Comparison of ENCODE assay signal across 17 cellular contexts in genomic region chr2:32453242-32454062, GRCh38.
A peak's percentile ranks its signal among the peaks of the same experiment; 100 is the strongest.
DNase-seq lines count a peak whose midpoint lies in the region; ATAC-seq and TF ChIP-seq lines count a peak whose summit lies in the region.
"Had no signal": no experiment of that assay in that cellular context is flagged by ENCODE, and none has a peak within 500 bp of the region (broad histone marks: within the 10 kb centered on the region; RNA-seq: fewer than 3 reads in every experiment).

No MANE protein-coding gene starts in this region.

- DNase-seq in A673 (ENCODE audit: low spot score) = peak; percentile 80
- DNase-seq in central memory CD8-positive, alpha-beta T cell (ENCODE audit: low spot score in 2 of 2) = no peak
- DNase-seq in right lobe of liver = no peak
- DNase-seq in testis = no peak
- DNase-seq in suprapubic skin (ENCODE audit: low spot score in 2 of 2) = no peak
- no peak for DNase-seq in endodermal cell
- DNase-seq in endothelial cell (ENCODE audit: low spot score) = no peak
- DNase-seq: activated naive CD4-positive, alpha-beta T cell treated with anti-CD3 and anti-CD28 coated beads, Interleukin-2, amount 10 ng/mL, durations not matched to agents 7 days and 5 days; CD4-positive, alpha-beta T cell; gastrocnemius medialis; KG1; NCI-H1092; NCI-H2081 treated with DMSO at 0.1 percent for 48 hours; NCI-H526; Right ventricle myocardium superior; T-helper 1 cell had no signal

- H3K27ac ChIP-seq in A673 (ENCODE audit: low read depth, low read length, poor library complexity, severe bottlenecking) = no peak overlapping the region
- H3K27ac ChIP-seq in KMS-11 = peak overlapping the region; percentile 36; the same call in 1 of the 2 replicates
- H3K27ac ChIP-seq in right lobe of liver = peak overlapping the region in 2 of 3 donors; percentile 29 to 30
- no peak overlapping the region for H3K27ac ChIP-seq in testis
- H3K27ac ChIP-seq in suprapubic skin = no peak overlapping the region
- H3K27ac ChIP-seq in endodermal cell (ENCODE audit: low read depth, low read length) = no peak overlapping the region
- H3K27ac ChIP-seq: gastrocnemius medialis had no signal

- no peaks in the 10 kb centered on the region for H3K27me3 Mint-ChIP-seq in central memory CD8-positive, alpha-beta T cell
- H3K27me3 Mint-ChIP-seq in endodermal cell (ENCODE audit: insufficient read depth) (no peaks in the 10 kb centered on the region), endothelial cell (ENCODE audit: unreplicated experiment) (peaks cover 2% of the 10 kb centered on the region)
- H3K27me3 Mint-ChIP-seq: activated naive CD4-positive, alpha-beta T cell treated with anti-CD3 and anti-CD28 coated beads, Interleukin-2, amount 10 ng/mL, durations not matched to agents 7 days and 5 days; CD4-positive, alpha-beta T cell had no signal

- POLR2A ChIA-PET in A673 (lab: Charles Lee; ENCODE audit: low non-redundant PET) = no interaction called here

- no peak overlapping the region for H3K9ac ChIP-seq in KMS-11
- H3K9ac ChIP-seq in endodermal cell (ENCODE audit: extremely low read depth, low read length, poor library complexity, severe bottlenecking) = no peak overlapping the region

- intact Hi-C loops in A673 (cut with micrococcal nuclease; ENCODE audit: unreplicated experiment) = no loop called here
- intact Hi-C loops in right lobe of liver (cut with DNase I) = no loop called here
- intact Hi-C loops in testis (cut with DNase I; ENCODE audit: low total_unique reads) = no loop called here

- H3K27me3 ChIP-seq in A673 (replicated peaks; ENCODE audit: insufficient read depth, low read depth, low read length, poor library complexity) = no peaks in the 10 kb centered on the region
- H3K27me3 ChIP-seq in KMS-11 (ENCODE audit: insufficient read depth, low read depth) = no peaks in the 10 kb centered on the region
- no peaks in the 10 kb centered on the region for H3K27me3 ChIP-seq in right lobe of liver
- H3K27me3 ChIP-seq in testis = no peaks in the 10 kb centered on the region
- H3K27me3 ChIP-seq in suprapubic skin = no peaks in the 10 kb centered on the region
- no peaks in the 10 kb centered on the region for H3K27me3 ChIP-seq in endodermal cell (ENCODE audit: control insufficient read depth, insufficient read depth, low read length, poor library complexity, severe bottlenecking)
- H3K27me3 ChIP-seq: gastrocnemius medialis had no signal

- no peak for ATAC-seq in central memory CD8-positive, alpha-beta T cell (replicated peaks; ENCODE audit: extremely low read depth, poor library complexity, severe bottlenecking)
- ATAC-seq in right lobe of liver = peak; percentile 77 to 96 (median 90)
- ATAC-seq: gastrocnemius medialis had no signal

- H3K4me1 ChIP-seq in A673 (ENCODE audit: insufficient read depth, low read length, poor library complexity, severe bottlenecking) (peaks cover 25% of the 10 kb centered on the region), KMS-11 (ENCODE audit: low read depth, poor library complexity, severe bottlenecking) (peaks cover 30% of the 10 kb centered on the region), right lobe of liver (peaks cover 0 to 7% (median 0%) of the 10 kb centered on the region in 4 donors), testis (no peaks in the 10 kb centered on the region), suprapubic skin (no peaks in the 10 kb centered on the region), endodermal cell (ENCODE audit: control insufficient read depth, insufficient read depth, low read length) (no peaks in the 10 kb centered on the region)
- H3K4me1 ChIP-seq: gastrocnemius medialis had no signal

- CTCF ChIA-PET in A673 (lab: Charles Lee) = no interaction called here

- no peak overlapping the region for H3K4me3 Mint-ChIP-seq in central memory CD8-positive, alpha-beta T cell
- H3K4me3 Mint-ChIP-seq in endodermal cell (no peak overlapping the region), endothelial cell (ENCODE audit: unreplicated experiment) (no peak overlapping the region)
- H3K4me3 Mint-ChIP-seq: activated naive CD4-positive, alpha-beta T cell treated with anti-CD3 and anti-CD28 coated beads, Interleukin-2, amount 10 ng/mL, durations not matched to agents 7 days and 5 days; CD4-positive, alpha-beta T cell had no signal

- TF ChIP-seq EP300 in suprapubic skin (IDR thresholded peaks at IDR 0.05) = no peak

- peak overlapping the region; percentile 22 for H3K27ac Mint-ChIP-seq in central memory CD8-positive, alpha-beta T cell (ENCODE audit: low read depth)
- H3K27ac Mint-ChIP-seq in endodermal cell (no peak overlapping the region), endothelial cell (ENCODE audit: unreplicated experiment) (no peak overlapping the region)
- H3K27ac Mint-ChIP-seq: activated naive CD4-positive, alpha-beta T cell treated with anti-CD3 and anti-CD28 coated beads, Interleukin-2, amount 10 ng/mL, durations not matched to agents 7 days and 5 days; CD4-positive, alpha-beta T cell had no signal

- H3K4me2 ChIP-seq in KMS-11 = 0 out of 2 replicates have a peak overlapping the region, but pooled peaks have one; percentile 2

- no TSS peak for BruUV-seq in A673 (replicated peaks; lab: Mats Ljungman, UMichigan)

- H3K9me3 ChIP-seq in A673 (ENCODE audit: low read depth, low read length, poor library complexity, severe bottlenecking) (no peaks in the 10 kb centered on the region), right lobe of liver (no peaks in the 10 kb centered on the region), testis (no peaks in the 10 kb centered on the region), suprapubic skin (peaks cover 3% of the 10 kb centered on the region), endodermal cell (ENCODE audit: control insufficient read depth, low read length) (no peaks in the 10 kb centered on the region)
- H3K9me3 ChIP-seq: gastrocnemius medialis had no signal

- H3K79me2 ChIP-seq in KMS-11 (ENCODE audit: insufficient read depth, low read depth) = no peaks in the 10 kb centered on the region

- no peak overlapping the region for H2AFZ ChIP-seq in KMS-11 (ENCODE audit: low read depth)

- H3K9me3 Mint-ChIP-seq in central memory CD8-positive, alpha-beta T cell = no peaks in the 10 kb centered on the region
- no peaks in the 10 kb centered on the region for H3K9me3 Mint-ChIP-seq in endodermal cell
- H3K9me3 Mint-ChIP-seq in endothelial cell (ENCODE audit: unreplicated experiment) = no peaks in the 10 kb centered on the region
- H3K9me3 Mint-ChIP-seq: activated naive CD4-positive, alpha-beta T cell treated with anti-CD3 and anti-CD28 coated beads, Interleukin-2, amount 10 ng/mL, durations not matched to agents 7 days and 5 days; CD4-positive, alpha-beta T cell had no signal

- H3K4me3 ChIP-seq in A673 (ENCODE audit: low read depth, low read length, poor library complexity, severe bottlenecking) (no peak overlapping the region), KMS-11 (IDR thresholded peaks at IDR 0.05; ENCODE audit: insufficient read depth, low read depth, low read length) (no peak overlapping the region), right lobe of liver (no peak overlapping the region), testis (no peak overlapping the region), suprapubic skin (no peak overlapping the region), endodermal cell (ENCODE audit: low read length) (no peak overlapping the region)
- H3K4me3 ChIP-seq: gastrocnemius medialis had no signal

- 36% methylated on average over 3 of the region's 3 CpGs for WGBS in right lobe of liver (ENCODE audit: insufficient coverage, low coverage, low lambda C conversion rate, missing lambda C conversion rate)
- WGBS in testis, 2 donors = 71 to 77% methylated on average over 3 of the region's 3 CpGs
- WGBS in suprapubic skin = 86% methylated on average over 3 of the region's 3 CpGs
- 89 to 96% methylated on average over 2 of the region's 3 CpGs for WGBS in endodermal cell (ENCODE audit: insufficient coverage in 1 of 2, insufficient read length in 1 of 2), 2 experiments

- peaks cover 30% of the 10 kb centered on the region for H3K4me1 Mint-ChIP-seq in central memory CD8-positive, alpha-beta T cell
- peaks cover 7% of the 10 kb centered on the region for H3K4me1 Mint-ChIP-seq in endodermal cell
- no peaks in the 10 kb centered on the region for H3K4me1 Mint-ChIP-seq in endothelial cell (ENCODE audit: unreplicated experiment)

- H4K20me1 ChIP-seq in KMS-11 (ENCODE audit: insufficient read depth) = no peaks in the 10 kb centered on the region

- H3K36me3 ChIP-seq in A673 (ENCODE audit: insufficient read depth, low read length, poor library complexity, severe bottlenecking) (no peaks in the 10 kb centered on the region), KMS-11 (ENCODE audit: insufficient read depth) (0 out of 2 replicates have a peak, but pooled peaks cover 11% of the 10 kb centered on the region), right lobe of liver (peaks cover 0 to 7% (median 3%) of the 10 kb centered on the region in 4 donors), testis (ENCODE audit: low read depth, missing control alignments) (no peaks in the 10 kb centered on the region), suprapubic skin (peaks cover 41% of the 10 kb centered on the region), endodermal cell (ENCODE audit: control insufficient read depth, insufficient read depth, low read length) (peaks cover 64% of the 10 kb centered on the region)

- no peak for TF ChIP-seq POLR2A in right lobe of liver (IDR thresholded peaks at IDR 0.05)
- TF ChIP-seq POLR2A in testis (IDR thresholded peaks at IDR 0.05) = no peak
- no peak for TF ChIP-seq POLR2A in suprapubic skin (IDR thresholded peaks at IDR 0.05)

- TF ChIP-seq CTCF in A673 (conservative IDR thresholded peaks at IDR 0.05; ENCODE audit: low read depth, low read length) (no peak), KMS-11 (conservative IDR thresholded peaks at IDR 0.05; ENCODE audit: low read depth, low read length) (no peak), right lobe of liver (IDR thresholded peaks at IDR 0.05) (no peak), testis (IDR thresholded peaks at IDR 0.05) (no peak), suprapubic skin (IDR thresholded peaks at IDR 0.05) (no peak), endodermal cell (conservative IDR thresholded peaks at IDR 0.05) (no peak), endothelial cell (IDR thresholded peaks at IDR 0.05; ENCODE audit: unreplicated experiment) (no peak)

- peaks cover 19% of the 10 kb centered on the region for H3K36me3 Mint-ChIP-seq in central memory CD8-positive, alpha-beta T cell (ENCODE audit: insufficient read depth)
- H3K36me3 Mint-ChIP-seq in endodermal cell (ENCODE audit: low read depth) (peaks cover 45% of the 10 kb centered on the region), endothelial cell (ENCODE audit: low read depth, unreplicated experiment) (peaks cover 5% of the 10 kb centered on the region)

Comparison
In these comparisons a context has a peak if more than half of its experiments do, and no peak if none do; other contexts are left out.
1. H3K27ac ChIP-seq: peak in KMS-11 (single experiment) and right lobe of liver (2 of 3); none in A673 (single experiment), testis (0 of 2), suprapubic skin (single experiment) and endodermal cell (single experiment).